1 cellular context compared by ENCODE assay signal in the genomic region with DNA sequence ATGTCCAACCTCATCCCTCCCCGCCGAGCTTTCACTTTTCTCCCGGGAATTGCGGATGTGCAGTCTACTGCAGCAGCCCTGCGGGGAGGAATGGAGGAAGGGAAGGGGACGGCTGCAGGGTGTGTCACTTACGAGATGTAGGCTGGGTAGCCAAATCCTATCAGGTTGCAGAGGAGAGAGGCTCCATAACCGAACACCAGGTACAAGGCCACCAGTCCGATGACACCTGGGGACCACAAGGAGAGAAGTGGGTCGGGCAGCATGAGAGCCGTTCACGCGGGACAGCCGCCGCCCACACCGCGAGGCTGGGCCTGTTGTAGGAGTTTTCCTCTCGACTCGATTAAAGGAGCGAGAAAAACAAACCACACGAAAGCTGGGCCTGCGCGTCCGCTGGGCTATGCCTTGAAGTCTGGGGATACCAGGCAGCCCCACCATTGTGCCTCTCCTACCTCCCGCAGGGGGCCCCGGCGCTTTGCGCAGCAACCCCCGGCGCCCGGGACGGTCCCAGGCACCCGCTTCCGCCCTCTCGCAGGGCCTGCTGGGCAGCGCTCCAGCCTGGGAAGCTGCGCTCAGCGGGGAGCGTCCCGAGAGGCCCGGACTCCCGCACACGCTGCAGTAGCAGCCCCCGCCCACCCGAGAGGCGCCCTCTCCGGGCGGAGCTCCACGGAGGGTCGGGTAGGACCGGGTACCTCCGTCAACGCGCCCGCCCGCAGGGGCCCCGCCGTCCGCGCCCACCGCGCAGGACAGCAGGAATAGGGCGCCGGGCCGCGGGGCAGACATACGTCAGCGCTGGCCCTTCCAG.
A peak's percentile ranks its signal among the peaks of the same experiment; 100 is the strongest.
TF ChIP-seq lines count a peak whose summit lies in the region.

No MANE protein-coding gene starts in this region.

TF ChIP-seq in HEK293, 187 proteins besides CTCF, POLR2A, EP300 and RAD21 (continued from another document and continues in another):
- TF ChIP-seq, protein P1, sequence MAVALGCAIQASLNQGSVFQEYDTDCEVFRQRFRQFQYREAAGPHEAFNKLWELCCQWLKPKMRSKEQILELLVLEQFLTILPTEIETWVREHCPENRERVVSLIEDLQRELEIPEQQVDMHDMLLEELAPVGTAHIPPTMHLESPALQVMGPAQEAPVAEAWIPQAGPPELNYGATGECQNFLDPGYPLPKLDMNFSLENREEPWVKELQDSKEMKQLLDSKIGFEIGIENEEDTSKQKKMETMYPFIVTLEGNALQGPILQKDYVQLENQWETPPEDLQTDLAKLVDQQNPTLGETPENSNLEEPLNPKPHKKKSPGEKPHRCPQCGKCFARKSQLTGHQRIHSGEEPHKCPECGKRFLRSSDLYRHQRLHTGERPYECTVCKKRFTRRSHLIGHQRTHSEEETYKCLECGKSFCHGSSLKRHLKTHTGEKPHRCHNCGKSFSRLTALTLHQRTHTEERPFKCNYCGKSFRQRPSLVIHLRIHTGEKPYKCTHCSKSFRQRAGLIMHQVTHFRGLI (tag by site-specific recombination; IDR thresholded peaks at IDR 0.05): no peak
- peak; percentile 76 for TF ChIP-seq OSR2 (tag by site-specific recombination; IDR thresholded peaks at IDR 0.05)
- no peak for TF ChIP-seq GLI2 (tag by site-specific recombination; IDR thresholded peaks at IDR 0.05; ENCODE audit: borderline replicate concordance, low read depth)
- TF ChIP-seq, protein P2, sequence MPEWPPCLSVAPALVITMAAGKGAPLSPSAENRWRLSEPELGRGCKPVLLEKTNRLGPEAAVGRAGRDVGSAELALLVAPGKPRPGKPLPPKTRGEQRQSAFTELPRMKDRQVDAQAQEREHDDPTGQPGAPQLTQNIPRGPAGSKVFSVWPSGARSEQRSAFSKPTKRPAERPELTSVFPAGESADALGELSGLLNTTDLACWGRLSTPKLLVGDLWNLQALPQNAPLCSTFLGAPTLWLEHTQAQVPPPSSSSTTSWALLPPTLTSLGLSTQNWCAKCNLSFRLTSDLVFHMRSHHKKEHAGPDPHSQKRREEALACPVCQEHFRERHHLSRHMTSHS (tag by site-specific recombination; IDR thresholded peaks at IDR 0.05): no peak
- TF ChIP-seq ZNF501 (tag by site-specific recombination; IDR thresholded peaks at IDR 0.05): no peak; the same call in 1 of the 2 replicates
- TF ChIP-seq PRDM1 (tag by site-specific recombination; IDR thresholded peaks at IDR 0.05): peak; percentile 75
- TF ChIP-seq, protein P3, sequence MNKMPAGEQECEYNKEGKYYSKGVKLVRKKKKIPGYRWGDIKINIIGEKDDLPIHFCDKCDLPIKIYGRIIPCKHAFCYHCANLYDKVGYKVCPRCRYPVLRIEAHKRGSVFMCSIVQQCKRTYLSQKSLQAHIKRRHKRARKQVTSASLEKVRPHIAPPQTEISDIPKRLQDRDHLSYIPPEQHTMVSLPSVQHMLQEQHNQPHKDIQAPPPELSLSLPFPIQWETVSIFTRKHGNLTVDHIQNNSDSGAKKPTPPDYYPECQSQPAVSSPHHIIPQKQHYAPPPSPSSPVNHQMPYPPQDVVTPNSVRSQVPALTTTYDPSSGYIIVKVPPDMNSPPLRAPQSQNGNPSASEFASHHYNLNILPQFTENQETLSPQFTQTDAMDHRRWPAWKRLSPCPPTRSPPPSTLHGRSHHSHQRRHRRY (tag by site-specific recombination; IDR thresholded peaks at IDR 0.05): no peak
- no peak for TF ChIP-seq ZNF621 (tag by site-specific recombination; IDR thresholded peaks at IDR 0.05)
- no peak for TF ChIP-seq ZNF626 (tag by site-specific recombination; IDR thresholded peaks at IDR 0.05)
- TF ChIP-seq ZNF350 (tag by site-specific recombination; IDR thresholded peaks at IDR 0.05): no peak
- no peak for TF ChIP-seq ZNF544 (tag by site-specific recombination; IDR thresholded peaks at IDR 0.05)
- no peak for TF ChIP-seq ZNF785 (tag by site-specific recombination; IDR thresholded peaks at IDR 0.05)
- no peak for TF ChIP-seq ZNF791 (tag by site-specific recombination; IDR thresholded peaks at IDR 0.05)
- TF ChIP-seq KLF16 (tag by site-specific recombination; IDR thresholded peaks at IDR 0.05): peak; percentile 36; the same call in 1 of the 2 replicates
- TF ChIP-seq, protein P4, sequence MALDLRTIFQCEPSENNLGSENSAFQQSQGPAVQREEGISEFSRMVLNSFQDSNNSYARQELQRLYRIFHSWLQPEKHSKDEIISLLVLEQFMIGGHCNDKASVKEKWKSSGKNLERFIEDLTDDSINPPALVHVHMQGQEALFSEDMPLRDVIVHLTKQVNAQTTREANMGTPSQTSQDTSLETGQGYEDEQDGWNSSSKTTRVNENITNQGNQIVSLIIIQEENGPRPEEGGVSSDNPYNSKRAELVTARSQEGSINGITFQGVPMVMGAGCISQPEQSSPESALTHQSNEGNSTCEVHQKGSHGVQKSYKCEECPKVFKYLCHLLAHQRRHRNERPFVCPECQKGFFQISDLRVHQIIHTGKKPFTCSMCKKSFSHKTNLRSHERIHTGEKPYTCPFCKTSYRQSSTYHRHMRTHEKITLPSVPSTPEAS (tag by site-specific recombination; IDR thresholded peaks at IDR 0.05): peak; percentile 54; the same call in 1 of the 2 replicates
- TF ChIP-seq ZNF707 (tag by site-specific recombination; IDR thresholded peaks at IDR 0.05): no peak
- TF ChIP-seq ZNF521 (tag by site-specific recombination; IDR thresholded peaks at IDR 0.05): no peak
- 0 out of 2 replicates have a peak, but pooled peaks have one; percentile 23 for TF ChIP-seq ZNF660 (tag by site-specific recombination; IDR thresholded peaks at IDR 0.05)
- TF ChIP-seq ZNF19 (tag by site-specific recombination; IDR thresholded peaks at IDR 0.05; ENCODE audit: low read depth): no peak
- peak; percentile 90 for TF ChIP-seq ZNF2 (tag by site-specific recombination; IDR thresholded peaks at IDR 0.05)
- TF ChIP-seq, protein P5, sequence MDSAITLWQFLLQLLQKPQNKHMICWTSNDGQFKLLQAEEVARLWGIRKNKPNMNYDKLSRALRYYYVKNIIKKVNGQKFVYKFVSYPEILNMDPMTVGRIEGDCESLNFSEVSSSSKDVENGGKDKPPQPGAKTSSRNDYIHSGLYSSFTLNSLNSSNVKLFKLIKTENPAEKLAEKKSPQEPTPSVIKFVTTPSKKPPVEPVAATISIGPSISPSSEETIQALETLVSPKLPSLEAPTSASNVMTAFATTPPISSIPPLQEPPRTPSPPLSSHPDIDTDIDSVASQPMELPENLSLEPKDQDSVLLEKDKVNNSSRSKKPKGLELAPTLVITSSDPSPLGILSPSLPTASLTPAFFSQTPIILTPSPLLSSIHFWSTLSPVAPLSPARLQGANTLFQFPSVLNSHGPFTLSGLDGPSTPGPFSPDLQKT (IDR thresholded peaks at IDR 0.05; ENCODE audit: borderline replicate concordance, low read depth, low read length): no peak
- TF ChIP-seq ZNF600 (tag by site-specific recombination; IDR thresholded peaks at IDR 0.05): peak; percentile 94
- no peak for TF ChIP-seq ZNF48 (tag by site-specific recombination; IDR thresholded peaks at IDR 0.05)
- TF ChIP-seq, protein P6, sequence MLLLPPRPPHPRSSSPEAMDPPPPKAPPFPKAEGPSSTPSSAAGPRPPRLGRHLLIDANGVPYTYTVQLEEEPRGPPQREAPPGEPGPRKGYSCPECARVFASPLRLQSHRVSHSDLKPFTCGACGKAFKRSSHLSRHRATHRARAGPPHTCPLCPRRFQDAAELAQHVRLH (tag by site-specific recombination; IDR thresholded peaks at IDR 0.05): no peak; the same call in 1 of the 2 replicates
- 0 out of 2 replicates have a peak, but pooled peaks have one; percentile 20 for TF ChIP-seq ZNF157 (tag by site-specific recombination; IDR thresholded peaks at IDR 0.05)
- TF ChIP-seq, protein P7, sequence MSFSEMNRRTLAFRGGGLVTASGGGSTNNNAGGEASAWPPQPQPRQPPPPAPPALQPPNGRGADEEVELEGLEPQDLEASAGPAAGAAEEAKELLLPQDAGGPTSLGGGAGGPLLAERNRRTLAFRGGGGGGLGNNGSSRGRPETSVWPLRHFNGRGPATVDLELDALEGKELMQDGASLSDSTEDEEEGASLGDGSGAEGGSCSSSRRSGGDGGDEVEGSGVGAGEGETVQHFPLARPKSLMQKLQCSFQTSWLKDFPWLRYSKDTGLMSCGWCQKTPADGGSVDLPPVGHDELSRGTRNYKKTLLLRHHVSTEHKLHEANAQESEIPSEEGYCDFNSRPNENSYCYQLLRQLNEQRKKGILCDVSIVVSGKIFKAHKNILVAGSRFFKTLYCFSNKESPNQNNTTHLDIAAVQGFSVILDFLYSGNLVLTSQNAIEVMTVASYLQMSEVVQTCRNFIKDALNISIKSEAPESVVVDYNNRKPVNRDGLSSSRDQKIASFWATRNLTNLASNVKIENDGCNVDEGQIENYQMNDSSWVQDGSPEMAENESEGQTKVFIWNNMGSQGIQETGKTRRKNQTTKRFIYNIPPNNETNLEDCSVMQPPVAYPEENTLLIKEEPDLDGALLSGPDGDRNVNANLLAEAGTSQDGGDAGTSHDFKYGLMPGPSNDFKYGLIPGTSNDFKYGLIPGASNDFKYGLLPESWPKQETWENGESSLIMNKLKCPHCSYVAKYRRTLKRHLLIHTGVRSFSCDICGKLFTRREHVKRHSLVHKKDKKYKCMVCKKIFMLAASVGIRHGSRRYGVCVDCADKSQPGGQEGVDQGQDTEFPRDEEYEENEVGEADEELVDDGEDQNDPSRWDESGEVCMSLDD (tag by site-specific recombination; IDR thresholded peaks at IDR 0.05): peak; percentile 64
- TF ChIP-seq, protein P8, sequence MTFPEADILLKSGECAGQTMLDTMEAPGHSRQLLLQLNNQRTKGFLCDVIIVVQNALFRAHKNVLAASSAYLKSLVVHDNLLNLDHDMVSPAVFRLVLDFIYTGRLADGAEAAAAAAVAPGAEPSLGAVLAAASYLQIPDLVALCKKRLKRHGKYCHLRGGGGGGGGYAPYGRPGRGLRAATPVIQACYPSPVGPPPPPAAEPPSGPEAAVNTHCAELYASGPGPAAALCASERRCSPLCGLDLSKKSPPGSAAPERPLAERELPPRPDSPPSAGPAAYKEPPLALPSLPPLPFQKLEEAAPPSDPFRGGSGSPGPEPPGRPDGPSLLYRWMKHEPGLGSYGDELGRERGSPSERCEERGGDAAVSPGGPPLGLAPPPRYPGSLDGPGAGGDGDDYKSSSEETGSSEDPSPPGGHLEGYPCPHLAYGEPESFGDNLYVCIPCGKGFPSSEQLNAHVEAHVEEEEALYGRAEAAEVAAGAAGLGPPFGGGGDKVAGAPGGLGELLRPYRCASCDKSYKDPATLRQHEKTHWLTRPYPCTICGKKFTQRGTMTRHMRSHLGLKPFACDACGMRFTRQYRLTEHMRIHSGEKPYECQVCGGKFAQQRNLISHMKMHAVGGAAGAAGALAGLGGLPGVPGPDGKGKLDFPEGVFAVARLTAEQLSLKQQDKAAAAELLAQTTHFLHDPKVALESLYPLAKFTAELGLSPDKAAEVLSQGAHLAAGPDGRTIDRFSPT (tag by site-specific recombination; IDR thresholded peaks at IDR 0.05): peak; percentile 50
- no peak for TF ChIP-seq ZNF169 (tag by site-specific recombination; IDR thresholded peaks at IDR 0.05)
- no peak for TF ChIP-seq BCL11A (tag by site-specific recombination; IDR thresholded peaks at IDR 0.05; ENCODE audit: low read depth)
- no peak for TF ChIP-seq ZNF23 (tag by site-specific recombination; IDR thresholded peaks at IDR 0.05; ENCODE audit: borderline replicate concordance)
- TF ChIP-seq ZNF548 (tag by site-specific recombination; IDR thresholded peaks at IDR 0.05): no peak
- 0 out of 2 replicates have a peak, but pooled peaks have one; percentile 42 for TF ChIP-seq ZBTB48 (tag by site-specific recombination; IDR thresholded peaks at IDR 0.05)
- TF ChIP-seq ZNF133 (tag by site-specific recombination; IDR thresholded peaks at IDR 0.05): no peak
- TF ChIP-seq, protein P9, sequence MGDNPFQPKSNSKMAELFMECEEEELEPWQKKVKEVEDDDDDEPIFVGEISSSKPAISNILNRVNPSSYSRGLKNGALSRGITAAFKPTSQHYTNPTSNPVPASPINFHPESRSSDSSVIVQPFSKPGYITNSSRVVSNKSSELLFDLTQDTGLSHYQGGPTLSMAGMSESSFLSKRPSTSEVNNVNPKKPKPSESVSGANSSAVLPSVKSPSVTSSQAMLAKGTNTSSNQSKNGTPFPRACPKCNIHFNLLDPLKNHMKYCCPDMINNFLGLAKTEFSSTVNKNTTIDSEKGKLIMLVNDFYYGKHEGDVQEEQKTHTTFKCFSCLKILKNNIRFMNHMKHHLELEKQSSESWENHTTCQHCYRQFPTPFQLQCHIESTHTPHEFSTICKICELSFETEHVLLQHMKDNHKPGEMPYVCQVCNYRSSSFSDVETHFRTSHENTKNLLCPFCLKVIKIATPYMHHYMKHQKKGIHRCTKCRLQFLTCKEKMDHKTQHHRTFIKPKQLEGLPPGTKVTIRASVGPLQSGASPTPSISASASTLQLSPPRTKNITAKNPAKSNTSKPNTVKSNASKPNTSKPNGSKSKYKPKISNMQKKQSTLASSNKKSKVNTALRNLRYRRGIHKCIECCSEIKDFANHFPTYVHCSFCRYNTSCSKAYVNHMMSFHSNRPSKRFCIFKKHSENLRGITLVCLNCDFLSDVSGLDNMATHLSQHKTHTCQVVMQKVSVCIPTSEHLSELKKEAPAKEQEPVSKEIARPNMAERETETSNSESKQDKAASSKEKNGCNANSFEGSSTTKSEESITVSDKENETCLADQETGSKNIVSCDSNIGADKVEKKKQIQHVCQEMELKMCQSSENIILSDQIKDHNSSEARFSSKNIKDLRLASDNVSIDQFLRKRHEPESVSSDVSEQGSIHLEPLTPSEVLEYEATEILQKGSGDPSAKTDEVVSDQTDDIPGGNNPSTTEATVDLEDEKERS (tag by site-specific recombination; IDR thresholded peaks at IDR 0.05): no peak
- TF ChIP-seq SCRT1 (tag by site-specific recombination; IDR thresholded peaks at IDR 0.05; ENCODE audit: borderline replicate concordance): no peak
- TF ChIP-seq HOXC10 (CRISPR knock-in tag; IDR thresholded peaks at IDR 0.05): no peak
- TF ChIP-seq HOXD13 (CRISPR knock-in tag; IDR thresholded peaks at IDR 0.05; ENCODE audit: borderline replicate concordance): 0 out of 2 replicates have a peak, but pooled peaks have one; percentile 24
- TF ChIP-seq, protein P10, sequence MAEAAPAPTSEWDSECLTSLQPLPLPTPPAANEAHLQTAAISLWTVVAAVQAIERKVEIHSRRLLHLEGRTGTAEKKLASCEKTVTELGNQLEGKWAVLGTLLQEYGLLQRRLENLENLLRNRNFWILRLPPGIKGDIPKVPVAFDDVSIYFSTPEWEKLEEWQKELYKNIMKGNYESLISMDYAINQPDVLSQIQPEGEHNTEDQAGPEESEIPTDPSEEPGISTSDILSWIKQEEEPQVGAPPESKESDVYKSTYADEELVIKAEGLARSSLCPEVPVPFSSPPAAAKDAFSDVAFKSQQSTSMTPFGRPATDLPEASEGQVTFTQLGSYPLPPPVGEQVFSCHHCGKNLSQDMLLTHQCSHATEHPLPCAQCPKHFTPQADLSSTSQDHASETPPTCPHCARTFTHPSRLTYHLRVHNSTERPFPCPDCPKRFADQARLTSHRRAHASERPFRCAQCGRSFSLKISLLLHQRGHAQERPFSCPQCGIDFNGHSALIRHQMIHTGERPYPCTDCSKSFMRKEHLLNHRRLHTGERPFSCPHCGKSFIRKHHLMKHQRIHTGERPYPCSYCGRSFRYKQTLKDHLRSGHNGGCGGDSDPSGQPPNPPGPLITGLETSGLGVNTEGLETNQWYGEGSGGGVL (tag by site-specific recombination; IDR thresholded peaks at IDR 0.05): no peak
- TF ChIP-seq ZBTB1 (tag by site-specific recombination; IDR thresholded peaks at IDR 0.05): no peak
- 0 out of 2 replicates have a peak, but pooled peaks have one; percentile 24 for TF ChIP-seq ZNF121 (tag by site-specific recombination; IDR thresholded peaks at IDR 0.05)
- no peak for TF ChIP-seq ZSCAN23 (tag by site-specific recombination; IDR thresholded peaks at IDR 0.05)
- TF ChIP-seq ZBTB20 (tag by site-specific recombination; IDR thresholded peaks at IDR 0.05): peak; percentile 97
- no peak for TF ChIP-seq ZNF404 (tag by site-specific recombination; IDR thresholded peaks at IDR 0.05)
- no peak for TF ChIP-seq ZNF677 (tag by site-specific recombination; IDR thresholded peaks at IDR 0.05)
- no peak for TF ChIP-seq ZNF274 (IDR thresholded peaks at IDR 0.05; ENCODE audit: low read length)
- no peak for TF ChIP-seq ZNF274 (tag by site-specific recombination; IDR thresholded peaks at IDR 0.05; ENCODE audit: borderline replicate concordance)
